In genomic region chr2:197286805-197287595, GRCh38 we compare ENCODE assay signal across 8 cellular contexts. TPM values are rescaled to one million over a fixed set of nuclear protein-coding genes. Genes with fewer than 3 reads are reported as not detected.
DNase-seq lines count a peak whose midpoint lies in the region; ATAC-seq and TF ChIP-seq lines count a peak whose summit lies in the region.

No MANE protein-coding gene starts in this region.

- peak overlapping the region; percentile 84 to 97 (median 94) for H3K27ac Mint-ChIP-seq in CD14-positive monocyte
- H3K27ac Mint-ChIP-seq in T-helper 1 cell treated with Interleukin-12 subunit alpha and Interleukin-12 subunit beta and Interleukin-4 antibody, amounts not matched to agents 30 μg/mL and 1 μg/mL, for 36 hours, result peak overlapping the region; percentile 99
- H3K27ac Mint-ChIP-seq in mesothelial cell of epicardium, result no peak overlapping the region

- peak; percentile 57 for DNase-seq in CD14-positive monocyte (ENCODE audit: low spot score)
- DNase-seq in epithelial cell of esophagus (ENCODE audit: low read depth), result peak; percentile 92
- peak; percentile 93 for DNase-seq in osteoblast (ENCODE audit: insufficient read length, low spot score, missing footprints)
- DNase-seq in Kasumi-1 (lab: John Stamatoyannopoulos, UW), result no peak
- DNase-seq in mesothelial cell of epicardium (ENCODE audit: low spot score in 2 of 2, unreplicated experiment in 2 of 2), result no peak

- H3K4me3 Mint-ChIP-seq in CD14-positive monocyte, result peak overlapping the region in 1 of 2 donors; percentile 43
- H3K4me3 Mint-ChIP-seq in T-helper 1 cell treated with Interleukin-12 subunit alpha and Interleukin-12 subunit beta and Interleukin-4 antibody, amounts not matched to agents 30 μg/mL and 1 μg/mL, for 36 hours, result peak overlapping the region; percentile 80
- H3K4me3 Mint-ChIP-seq in mesothelial cell of epicardium, result no peak overlapping the region

- H3K9me3 Mint-ChIP-seq in CD14-positive monocyte (no peaks in the 10 kb centered on the region), mesothelial cell of epicardium (peaks cover 16% of the 10 kb centered on the region)
- no peaks in the 10 kb centered on the region for H3K9me3 Mint-ChIP-seq in T-helper 1 cell treated with Interleukin-12 subunit alpha and Interleukin-12 subunit beta and Interleukin-4 antibody, amounts not matched to agents 30 μg/mL and 1 μg/mL, for 36 hours

- no peaks in the 10 kb centered on the region for H4K20me1 ChIP-seq in osteoblast (ENCODE audit: insufficient read depth, low read length)

- H3K27me3 Mint-ChIP-seq in CD14-positive monocyte (ENCODE audit: low read depth in 3 of 3) (no peaks in the 10 kb centered on the region), mesothelial cell of epicardium (ENCODE audit: low read depth) (no peaks in the 10 kb centered on the region)
- no peaks in the 10 kb centered on the region for H3K27me3 Mint-ChIP-seq in T-helper 1 cell treated with Interleukin-12 subunit alpha and Interleukin-12 subunit beta and Interleukin-4 antibody, amounts not matched to agents 30 μg/mL and 1 μg/mL, for 36 hours (ENCODE audit: low read depth)

- peak overlapping the region; percentile 52 for H3K4me2 ChIP-seq in osteoblast (ENCODE audit: insufficient read depth, low read length)

- intact Hi-C loops in CD14-positive monocyte (cut with micrococcal nuclease), result no loop called here

- H2AFZ ChIP-seq in osteoblast (ENCODE audit: low read length), result no peak overlapping the region

- peak overlapping the region; percentile 39 for H3K27ac ChIP-seq in osteoblast (ENCODE audit: low read depth, low read length)

- H3K27me3 ChIP-seq in osteoblast (ENCODE audit: insufficient read depth, low read length), result no peaks in the 10 kb centered on the region

- no peaks in the 10 kb centered on the region for H3K9me3 ChIP-seq in osteoblast (ENCODE audit: low read depth, low read length)

- H3K36me3 ChIP-seq in osteoblast (ENCODE audit: insufficient read depth, low read length), result no peaks in the 10 kb centered on the region

- ATAC-seq in GM19043 (IDR thresholded peaks at IDR 0.05; ENCODE audit: low read depth, unreplicated experiment), result peak; percentile 93
- ATAC-seq in HG03342 (IDR thresholded peaks at IDR 0.05; ENCODE audit: unreplicated experiment), result peak; percentile 92

- H3K36me3 Mint-ChIP-seq in CD14-positive monocyte (peaks cover 7 to 14% of the 10 kb centered on the region in 2 donors), mesothelial cell of epicardium (no peaks in the 10 kb centered on the region)
- H3K36me3 Mint-ChIP-seq in T-helper 1 cell treated with Interleukin-12 subunit alpha and Interleukin-12 subunit beta and Interleukin-4 antibody, amounts not matched to agents 30 μg/mL and 1 μg/mL, for 36 hours (ENCODE audit: low read depth), result peaks cover 33% of the 10 kb centered on the region

- peaks cover 17% of the 10 kb centered on the region for H3K79me2 ChIP-seq in osteoblast (ENCODE audit: insufficient read depth, low read length)

- H3K4me3 ChIP-seq in epithelial cell of esophagus (ENCODE audit: low read length) (no peak overlapping the region), osteoblast (ENCODE audit: insufficient read depth, low read length) (no peak overlapping the region)

- H3K4me1 Mint-ChIP-seq in CD14-positive monocyte (peaks cover 58% of the 10 kb centered on the region), mesothelial cell of epicardium (peaks cover 7% of the 10 kb centered on the region)
- peaks cover 64% of the 10 kb centered on the region for H3K4me1 Mint-ChIP-seq in T-helper 1 cell treated with Interleukin-12 subunit alpha and Interleukin-12 subunit beta and Interleukin-4 antibody, amounts not matched to agents 30 μg/mL and 1 μg/mL, for 36 hours (ENCODE audit: low read depth)

- H3K4me1 ChIP-seq in osteoblast (ENCODE audit: insufficient read depth, low read length), result peaks cover 9% of the 10 kb centered on the region

- TF ChIP-seq CTCF in CD14-positive monocyte (IDR thresholded peaks at IDR 0.05) (no peak), epithelial cell of esophagus (IDR thresholded peaks at IDR 0.05; ENCODE audit: insufficient read depth, low read depth, low read length, missing control alignments) (no peak), osteoblast (IDR thresholded peaks at IDR 0.05; ENCODE audit: extremely low read depth, low read depth, low read length) (no peak), mesothelial cell of epicardium (IDR thresholded peaks at IDR 0.05; ENCODE audit: unreplicated experiment) (no peak)

RNA-seq across cellular contexts. Expression of gene ANKRD44, which starts 23.6 kb away (rescaled TPM):
- polyA plus RNA-seq in CD14-positive monocyte, result 10 to 100 TPM; 64.9 to 91.9 TPM
- total RNA-seq in osteoblast (44.5 and 56.3 TPM in 2 replicates), mesothelial cell of epicardium (7.7 to 10.8 TPM (median 10.4 TPM) in 3 replicates)

Comparison
In these comparisons a context has a peak if more than half of its experiments do, and no peak if none do; other contexts are left out.
1. DNase-seq: peak in CD14-positive monocyte (single experiment), epithelial cell of esophagus (single experiment) and osteoblast (single experiment); none in Kasumi-1 (0 of 2) and mesothelial cell of epicardium (0 of 2).